Comparison of ENCODE assay signal across 18 cellular contexts in the genomic region with DNA sequence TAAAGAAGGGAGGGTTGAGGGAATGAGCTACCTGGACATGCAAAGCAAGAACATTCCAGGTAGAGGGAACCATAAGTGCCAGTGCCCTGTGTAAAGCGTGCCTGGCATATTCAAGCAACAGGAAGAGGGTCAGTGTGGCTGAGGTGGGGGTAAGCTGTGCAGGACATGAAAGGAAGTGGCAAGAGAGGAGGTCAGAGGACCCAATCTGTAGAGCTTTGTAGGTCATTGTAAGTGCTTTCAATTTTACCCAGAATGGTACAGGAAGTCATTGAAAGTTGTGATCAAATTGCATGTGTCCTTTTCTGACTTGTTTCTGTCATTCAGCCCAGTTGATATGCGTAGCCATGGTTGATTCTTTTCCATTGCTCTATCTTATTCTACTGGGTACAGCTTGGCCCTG.
A peak's percentile ranks its signal among the peaks of the same experiment; 100 is the strongest.
DNase-seq lines count a peak whose midpoint lies in the region; ATAC-seq and TF ChIP-seq lines count a peak whose summit lies in the region.
"Had no signal": no experiment of that assay in that cellular context is flagged by ENCODE, and none has a peak within 500 bp of the region (broad histone marks: within the 10 kb centered on the region; RNA-seq: fewer than 3 reads in every experiment).

No MANE protein-coding gene starts in this region.

- H2BK20ac ChIP-seq in IMR-90 (ENCODE audit: low read depth, low read length) = no peak overlapping the region

- H3K27me3 Mint-ChIP-seq in T-helper 17 cell = peaks cover 11% of the 10 kb centered on the region
- peaks cover 0 to 6% of the 10 kb centered on the region in 2 donors for H3K27me3 Mint-ChIP-seq in natural killer cell (ENCODE audit: low read depth in 2 of 2)

- no peaks in the 10 kb centered on the region for H3K79me1 ChIP-seq in IMR-90 (ENCODE audit: low read depth in 1 of 2, low read length in 2 of 2)

- POLR2A ChIA-PET in IMR-90 (lab: Charles Lee; ENCODE audit: unreplicated experiment) = no interaction called here
- POLR2A ChIA-PET in PC-9 (lab: Charles Lee; ENCODE audit: unreplicated experiment) = no interaction called here

- H3K14ac ChIP-seq in IMR-90 (replicated peaks; ENCODE audit: low read depth, low read length) = 0 out of 2 replicates have a peak overlapping the region, but pooled peaks have one; percentile 13

- peaks cover 4% of the 10 kb centered on the region; the same call in 1 of the 2 replicates for H3K9me1 ChIP-seq in IMR-90 (ENCODE audit: insufficient read depth, low read length)

- DNase-seq in IMR-90 = no peak
- DNase-seq in T-helper 17 cell = no peak
- DNase-seq in natural killer cell = no peak
- DNase-seq in PC-9 = no peak
- DNase-seq in uterus = no peak
- no peak for DNase-seq in putamen (ENCODE audit: low spot score)
- DNase-seq: CD8-positive, alpha-beta T cell; DMS79; EL; GDM1; KBM-7; MM.1S; NCI-H526 treated with DMSO at 0.1 percent for 48 hours; SIG-M5 had no signal

- H3K4me3 ChIP-seq in IMR-90 (ENCODE audit: insufficient read depth, low read depth, low read length) (no peak overlapping the region), PC-9 (no peak overlapping the region), uterus (no peak overlapping the region)
- H3K4me3 ChIP-seq: SK-N-MC had no signal

- H3K27me3 ChIP-seq in IMR-90 (ENCODE audit: control insufficient read depth, insufficient read depth, low read length) = peaks cover 2% of the 10 kb centered on the region
- H3K27me3 ChIP-seq in PC-9 (ENCODE audit: insufficient read depth, low read depth) = no peaks in the 10 kb centered on the region
- no peaks in the 10 kb centered on the region for H3K27me3 ChIP-seq in uterus

- no peak overlapping the region for H4K8ac ChIP-seq in IMR-90 (ENCODE audit: low read depth in 2 of 2, low read length in 2 of 2)

- H3K4me2 ChIP-seq in IMR-90 (ENCODE audit: low read depth, low read length) (no peak overlapping the region), PC-9 (no peak overlapping the region)

- no peak overlapping the region for H2BK120ac ChIP-seq in IMR-90 (ENCODE audit: low read depth, low read length)

- H3K79me2 ChIP-seq in PC-9 (ENCODE audit: low read depth) = no peaks in the 10 kb centered on the region

- BruUV-seq in IMR-90 (replicated peaks; lab: Mats Ljungman, UMichigan) (no TSS peak), PC-9 (replicated peaks; lab: Mats Ljungman, UMichigan) (no TSS peak)

- WGBS in IMR-90 (ENCODE audit: extremely low coverage in 2 of 2, insufficient read length in 1 of 2), 2 experiments = 100% methylated on average over 1 of the region's 2 CpGs; no CpG with 5 or more reads in 1 of the 2 experiments

- H2AK9ac ChIP-seq in IMR-90 (replicated peaks; ENCODE audit: low read depth, low read length, poor library complexity) = no peak overlapping the region

- H3K23ac ChIP-seq in IMR-90 (ENCODE audit: low read depth, low read length) = no peak overlapping the region

- H2BK15ac ChIP-seq in IMR-90 (ENCODE audit: low read depth, low read length) = no peak overlapping the region

- intact Hi-C loops in IMR-90 (cut with micrococcal nuclease) (loop anchor here (2.0 to 10.0 kb wide), 3 partner anchors 13 to 211 kb away; a partner anchor contains a TSS), natural killer cell (cut with micrococcal nuclease) (no loop called here), PC-9 (cut with micrococcal nuclease; ENCODE audit: unreplicated experiment) (no loop called here), uterus (cut with DNase I; ENCODE audit: low total_unique reads) (no loop called here)

- H3K56ac ChIP-seq in IMR-90 (ENCODE audit: extremely low read depth, insufficient read depth, low read length) = no peak overlapping the region

- no peak overlapping the region for H3K18ac ChIP-seq in IMR-90 (ENCODE audit: low read depth, low read length)

- H3K27ac Mint-ChIP-seq in T-helper 17 cell = no peak overlapping the region
- peak overlapping the region; percentile 11 to 81 for H3K27ac Mint-ChIP-seq in natural killer cell
- H3K27ac Mint-ChIP-seq: B cell; CD8-positive, alpha-beta T cell had no signal

- TF ChIP-seq RAD21 in IMR-90 (IDR thresholded peaks at IDR 0.05; ENCODE audit: low read length) = no peak

- H3K9me3 Mint-ChIP-seq in natural killer cell = no peaks in the 10 kb centered on the region
- H3K9me3 Mint-ChIP-seq: CD8-positive, alpha-beta T cell had no signal

- no peaks in the 10 kb centered on the region for H3F3A ChIP-seq in PC-9 (ENCODE audit: insufficient read depth, low read depth)

- no peak overlapping the region for H2AK5ac ChIP-seq in IMR-90 (ENCODE audit: low read depth, low read length)

- no peak for TF ChIP-seq CTCF in IMR-90 (conservative IDR thresholded peaks at IDR 0.05; ENCODE audit: low read depth, low read length)
- no peak for TF ChIP-seq CTCF in natural killer cell (IDR thresholded peaks at IDR 0.05)
- no peak for TF ChIP-seq CTCF in PC-9 (conservative IDR thresholded peaks at IDR 0.05)
- no peak for TF ChIP-seq CTCF in uterus (IDR thresholded peaks at IDR 0.05)

- H3K4me3 Mint-ChIP-seq in T-helper 17 cell = peak overlapping the region; percentile 25
- H3K4me3 Mint-ChIP-seq in natural killer cell = peak overlapping the region; percentile 25
- H3K4me3 Mint-ChIP-seq: B cell; CD8-positive, alpha-beta T cell had no signal

- H3K27ac ChIP-seq in IMR-90 (ENCODE audit: insufficient read depth, low read length) (no peak overlapping the region), PC-9 (no peak overlapping the region), uterus (peak overlapping the region in 1 of 2 donors; percentile 11)
- H3K27ac ChIP-seq: C4-2B, SK-N-MC had no signal

- H3K4ac ChIP-seq in IMR-90 (ENCODE audit: low read depth, low read length) = no peak overlapping the region

- H4K91ac ChIP-seq in IMR-90 (ENCODE audit: insufficient read depth, low read depth, low read length) = no peak overlapping the region

- CTCF ChIA-PET in IMR-90 (lab: Yijun Ruan, JAX) (interaction anchor here (1.1 to 1.9 kb wide), 2 partner anchors 12 to 16 kb away, joined by 3 to 4 read pairs; no protein-coding TSS in a partner anchor), PC-9 (lab: Charles Lee) (interaction anchor here (0.6 kb wide), 1 partner anchor 39 kb away, joined by 3 read pairs; no protein-coding TSS in a partner anchor)

- H3K9ac ChIP-seq in IMR-90 (ENCODE audit: low read depth, low read length) = no peak overlapping the region

- H3K9me3 ChIP-seq in IMR-90 (ENCODE audit: control insufficient read depth, insufficient read depth, low read length) (no peaks in the 10 kb centered on the region), T-helper 17 cell (ENCODE audit: control insufficient read depth, low read length, poor library complexity, severe bottlenecking) (no peaks in the 10 kb centered on the region), PC-9 (ENCODE audit: insufficient read depth, low read depth) (no peaks in the 10 kb centered on the region), uterus (no peaks in the 10 kb centered on the region)

- H3K4me1 Mint-ChIP-seq in T-helper 17 cell = peaks cover 9% of the 10 kb centered on the region
- H3K4me1 Mint-ChIP-seq in natural killer cell = peaks cover 25 to 26% of the 10 kb centered on the region in 2 donors
- H3K4me1 Mint-ChIP-seq: B cell had no signal

- H3K9me2 ChIP-seq in PC-9 (ENCODE audit: insufficient read depth) = no peaks in the 10 kb centered on the region

- ATAC-seq in IMR-90 (ENCODE audit: low read depth) (no peak), T-helper 17 cell (no peak), natural killer cell (peak; percentile 31 to 72 (median 43)), HG02588 (IDR thresholded peaks at IDR 0.05; ENCODE audit: unreplicated experiment) (no peak)
- ATAC-seq: CD8-positive, alpha-beta T cell had no signal

- in situ Hi-C loops in IMR-90 (cut with MboI; ENCODE audit: low sequenced_read_pairs) = no loop called here

- no peak overlapping the region for H4K5ac ChIP-seq in IMR-90 (ENCODE audit: low read depth, low read length)

- no peak overlapping the region for H2BK5ac ChIP-seq in IMR-90 (ENCODE audit: low read depth, low read length, poor library complexity, severe bottlenecking)

- H3K36me3 Mint-ChIP-seq in T-helper 17 cell (ENCODE audit: low read depth) = no peaks in the 10 kb centered on the region
- H3K36me3 Mint-ChIP-seq in natural killer cell = no peaks in the 10 kb centered on the region
- H3K36me3 Mint-ChIP-seq: CD8-positive, alpha-beta T cell had no signal

- H3K4me1 ChIP-seq in IMR-90 (ENCODE audit: control insufficient read depth, insufficient read depth, low read length) = peaks cover 4% of the 10 kb centered on the region; the same call in 1 of the 2 replicates
- no peaks in the 10 kb centered on the region for H3K4me1 ChIP-seq in PC-9 (replicated peaks; ENCODE audit: insufficient read depth)
- no peaks in the 10 kb centered on the region for H3K4me1 ChIP-seq in uterus

- no peaks in the 10 kb centered on the region for H3K36me3 ChIP-seq in IMR-90 (ENCODE audit: control insufficient read depth, insufficient read depth, low read length)
- H3K36me3 ChIP-seq in PC-9 (ENCODE audit: low read depth) = no peaks in the 10 kb centered on the region
- no peaks in the 10 kb centered on the region for H3K36me3 ChIP-seq in uterus

- H2AFZ ChIP-seq in IMR-90 (replicated peaks; ENCODE audit: low read length, poor library complexity) = no peak overlapping the region
- no peak overlapping the region for H2AFZ ChIP-seq in PC-9

- TF ChIP-seq POLR2A in IMR-90 (IDR thresholded peaks at IDR 0.05; ENCODE audit: low read depth, low read length) = no peak
- no peak for TF ChIP-seq POLR2A in uterus (IDR thresholded peaks at IDR 0.05)

- H4K20me1 ChIP-seq in IMR-90 (ENCODE audit: insufficient read depth, low read length) (no peaks in the 10 kb centered on the region), PC-9 (ENCODE audit: insufficient read depth) (no peaks in the 10 kb centered on the region)

- dilution Hi-C loops in IMR-90 (cut with HindIII; ENCODE audit: low sequenced_read_pairs, unreplicated experiment) = no loop called here

TF ChIP-seq in IMR-90, 13 proteins besides CTCF, POLR2A, EP300 and RAD21:
- TF ChIP-seq, protein P1, sequence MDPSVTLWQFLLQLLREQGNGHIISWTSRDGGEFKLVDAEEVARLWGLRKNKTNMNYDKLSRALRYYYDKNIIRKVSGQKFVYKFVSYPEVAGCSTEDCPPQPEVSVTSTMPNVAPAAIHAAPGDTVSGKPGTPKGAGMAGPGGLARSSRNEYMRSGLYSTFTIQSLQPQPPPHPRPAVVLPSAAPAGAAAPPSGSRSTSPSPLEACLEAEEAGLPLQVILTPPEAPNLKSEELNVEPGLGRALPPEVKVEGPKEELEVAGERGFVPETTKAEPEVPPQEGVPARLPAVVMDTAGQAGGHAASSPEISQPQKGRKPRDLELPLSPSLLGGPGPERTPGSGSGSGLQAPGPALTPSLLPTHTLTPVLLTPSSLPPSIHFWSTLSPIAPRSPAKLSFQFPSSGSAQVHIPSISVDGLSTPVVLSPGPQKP (IDR thresholded peaks at IDR 0.05; ENCODE audit: borderline replicate concordance, low read depth, low read length) = no peak
- TF ChIP-seq CEBPB (IDR thresholded peaks at IDR 0.05; ENCODE audit: low read depth, low read length) (no peak), BHLHE40 (IDR thresholded peaks at IDR 0.05; ENCODE audit: low read depth, low read length) (no peak), RFX5 (IDR thresholded peaks at IDR 0.05; ENCODE audit: low read depth, low read length) (no peak), NFE2L2 (IDR thresholded peaks at IDR 0.05; ENCODE audit: low read depth, low read length) (no peak)

Comparison
In these comparisons a context has a peak if more than half of its experiments do, and no peak if none do; other contexts are left out.
1. ATAC-seq: peak in natural killer cell (3 of 3); none in IMR-90 (single experiment), T-helper 17 cell (single experiment) and HG02588 (single experiment).